ENCODE assay signal across 1 cellular context in genomic region chr12:59708059-59708458, GRCh38.
TF ChIP-seq lines count a peak whose summit lies in the region.

No MANE protein-coding gene starts in this region.

TF ChIP-seq in HCT116, 20 proteins besides CTCF, POLR2A, EP300 and RAD21 (continued from another document):
- TF ChIP-seq CBX3 (IDR thresholded peaks at IDR 0.05; ENCODE audit: low read depth) (no peak), SP1 (IDR thresholded peaks at IDR 0.05; ENCODE audit: low read depth) (no peak), ZFX (IDR thresholded peaks at IDR 0.05) (no peak), JUND (IDR thresholded peaks at IDR 0.05) (no peak)
TF ChIP-seq in HCT116: peak in this region for 0.
